ENCODE assay signal across 11 cellular contexts in genomic region chr14:90275820-90276219, GRCh38. TPM values are rescaled to one million over a fixed set of nuclear protein-coding genes. Genes with fewer than 3 reads are reported as not detected.
DNase-seq lines count a peak whose midpoint lies in the region.
"Had no signal": no experiment of that assay in that cellular context is flagged by ENCODE, and none has a peak within 500 bp of the region (broad histone marks: within the 10 kb centered on the region; RNA-seq: fewer than 3 reads in every experiment).

No MANE protein-coding gene starts in this region.

- no peak overlapping the region for H3K9ac ChIP-seq in skeletal muscle tissue (ENCODE audit: low read depth in 1 of 3, low read length in 3 of 3)

- no peak overlapping the region for H3K4me3 ChIP-seq in skeletal muscle tissue (ENCODE audit: low read length in 3 of 3)

- peaks cover 30% of the 10 kb centered on the region for H3K36me3 Mint-ChIP-seq in T-helper 2 cell treated with Interferon-gamma antibody and Interleukin-4, amounts not matched to agents 5 μg/mL and 100 μg/mL, for 36 hours (ENCODE audit: low read depth)
- H3K36me3 Mint-ChIP-seq in dendritic cell treated with granulocyte-macrophage colony-stimulating factor and Interleukin-4, amounts not matched to agents 40 ng/mL and 50 ng/mL, for 4 days (ENCODE audit: low read depth) = peaks cover 82% of the 10 kb centered on the region

- no peak overlapping the region for H3K4me3 Mint-ChIP-seq in T-helper 2 cell treated with Interferon-gamma antibody and Interleukin-4, amounts not matched to agents 5 μg/mL and 100 μg/mL, for 36 hours
- no peak overlapping the region for H3K4me3 Mint-ChIP-seq in dendritic cell treated with granulocyte-macrophage colony-stimulating factor and Interleukin-4, amounts not matched to agents 40 ng/mL and 50 ng/mL, for 4 days
- H3K4me3 Mint-ChIP-seq: activated naive CD8-positive, alpha-beta T cell treated with anti-CD3 and anti-CD28 coated beads, Interleukin-2, amount 10 ng/mL, durations not matched to agents 7 days and 5 days had no signal

- intact Hi-C loops in dendritic cell treated with granulocyte-macrophage colony-stimulating factor and Interleukin-4, amounts not matched to agents 40 ng/mL and 50 ng/mL, for 4 days (cut with micrococcal nuclease) = loop anchor here (1.0 kb wide), 1 partner anchor 20 kb away; no protein-coding TSS in a partner anchor

- no peaks in the 10 kb centered on the region for H3K27me3 ChIP-seq in skeletal muscle tissue (ENCODE audit: control insufficient read depth in 3 of 3, insufficient read depth in 3 of 3, low read length in 3 of 3)

- H3K9me3 ChIP-seq in skeletal muscle tissue (ENCODE audit: control insufficient read depth in 3 of 3, low read length in 3 of 3) = no peaks in the 10 kb centered on the region

- H3K27ac Mint-ChIP-seq in T-helper 2 cell treated with Interferon-gamma antibody and Interleukin-4, amounts not matched to agents 5 μg/mL and 100 μg/mL, for 36 hours = no peak overlapping the region
- peak overlapping the region; percentile 84 for H3K27ac Mint-ChIP-seq in dendritic cell treated with granulocyte-macrophage colony-stimulating factor and Interleukin-4, amounts not matched to agents 40 ng/mL and 50 ng/mL, for 4 days
- H3K27ac Mint-ChIP-seq: activated naive CD8-positive, alpha-beta T cell treated with anti-CD3 and anti-CD28 coated beads, Interleukin-2, amount 10 ng/mL, durations not matched to agents 7 days and 5 days had no signal

- peaks cover 15 to 26% (median 16%) of the 10 kb centered on the region in 3 donors for H3K4me1 ChIP-seq in skeletal muscle tissue (ENCODE audit: control insufficient read depth in 3 of 3, insufficient read depth in 3 of 3, low read length in 3 of 3)

- H3K27me3 Mint-ChIP-seq in T-helper 2 cell treated with Interferon-gamma antibody and Interleukin-4, amounts not matched to agents 5 μg/mL and 100 μg/mL, for 36 hours (ENCODE audit: low read depth) = no peaks in the 10 kb centered on the region
- no peaks in the 10 kb centered on the region for H3K27me3 Mint-ChIP-seq in dendritic cell treated with granulocyte-macrophage colony-stimulating factor and Interleukin-4, amounts not matched to agents 40 ng/mL and 50 ng/mL, for 4 days
- H3K27me3 Mint-ChIP-seq: activated naive CD8-positive, alpha-beta T cell treated with anti-CD3 and anti-CD28 coated beads, Interleukin-2, amount 10 ng/mL, durations not matched to agents 7 days and 5 days had no signal

- peaks cover 55 to 72% (median 59%) of the 10 kb centered on the region in 3 donors for H3K36me3 ChIP-seq in skeletal muscle tissue (ENCODE audit: control insufficient read depth in 3 of 3, insufficient read depth in 3 of 3, low read length in 3 of 3)

- H3K4me1 Mint-ChIP-seq in T-helper 2 cell treated with Interferon-gamma antibody and Interleukin-4, amounts not matched to agents 5 μg/mL and 100 μg/mL, for 36 hours (ENCODE audit: low read depth) = peaks cover 15% of the 10 kb centered on the region
- peaks cover 47% of the 10 kb centered on the region for H3K4me1 Mint-ChIP-seq in dendritic cell treated with granulocyte-macrophage colony-stimulating factor and Interleukin-4, amounts not matched to agents 40 ng/mL and 50 ng/mL, for 4 days (ENCODE audit: low read depth)

- no peaks in the 10 kb centered on the region for H3K9me3 Mint-ChIP-seq in T-helper 2 cell treated with Interferon-gamma antibody and Interleukin-4, amounts not matched to agents 5 μg/mL and 100 μg/mL, for 36 hours
- H3K9me3 Mint-ChIP-seq in dendritic cell treated with granulocyte-macrophage colony-stimulating factor and Interleukin-4, amounts not matched to agents 40 ng/mL and 50 ng/mL, for 4 days = no peaks in the 10 kb centered on the region
- H3K9me3 Mint-ChIP-seq: activated naive CD8-positive, alpha-beta T cell treated with anti-CD3 and anti-CD28 coated beads, Interleukin-2, amount 10 ng/mL, durations not matched to agents 7 days and 5 days had no signal

- peak; percentile 53 for DNase-seq in activated CD8-positive, alpha-beta memory T cell treated with anti-CD3 and anti-CD28 coated beads for 24 hours
- DNase-seq in activated CD8-positive, alpha-beta memory T cell treated with anti-CD3 and anti-CD28 coated beads, Interleukin-2, amount 50 U/mL, for 48 hours = no peak
- DNase-seq in T-helper 2 cell treated with Interferon-gamma antibody and Interleukin-4, amounts not matched to agents 5 μg/mL and 100 μg/mL, for 36 hours (ENCODE audit: low spot score) = peak; percentile 15
- DNase-seq in iPS-NIHi7 (ENCODE audit: extremely low spot score) (no peak), HK-2 (ENCODE audit: unreplicated experiment) (no peak), NCI-H187 treated with DMSO at 0.1 percent for 48 hours (lab: John Stamatoyannopoulos, UW) (no peak)
- DNase-seq: activated naive CD8-positive, alpha-beta T cell treated with anti-CD3 and anti-CD28 coated beads, Interleukin-2, amount 10 ng/mL, durations not matched to agents 7 days and 5 days; kidney glomerular epithelial cell; NCI-H526 had no signal

- peak overlapping the region; percentile 20 for H3K27ac ChIP-seq in skeletal muscle tissue (ENCODE audit: low read depth, low read length)

RNA-seq across cellular contexts. Expression of gene PSMC1, which starts 19.5 kb away (rescaled TPM):
- 84.5 TPM for total RNA-seq in skeletal muscle tissue

RNA-seq across cellular contexts. Expression of gene NRDE2, which starts 55.9 kb away (rescaled TPM):
- 14.6 TPM for total RNA-seq in skeletal muscle tissue

Comparison
In these comparisons a context has a peak if more than half of its experiments do, and no peak if none do; other contexts are left out.
1. DNase-seq: peak in activated CD8-positive, alpha-beta memory T cell treated with anti-CD3 and anti-CD28 coated beads for 24 hours (single experiment) and T-helper 2 cell treated with Interferon-gamma antibody and Interleukin-4, amounts not matched to agents 5 μg/mL and 100 μg/mL, for 36 hours (single experiment); none in activated CD8-positive, alpha-beta memory T cell treated with anti-CD3 and anti-CD28 coated beads, Interleukin-2, amount 50 U/mL, for 48 hours (single experiment), iPS-NIHi7 (single experiment), HK-2 (single experiment) and NCI-H187 treated with DMSO at 0.1 percent for 48 hours (single experiment).